ENCODE assay signal across 17 cellular contexts in genomic region chr19:50509366-50509765, GRCh38. TPM values are rescaled to one million over a fixed set of nuclear protein-coding genes. Genes with fewer than 3 reads are reported as not detected.
DNase-seq lines count a peak whose midpoint lies in the region; ATAC-seq, FAIRE-seq and TF ChIP-seq lines count a peak whose summit lies in the region.
"Had no signal": no experiment of that assay in that cellular context is flagged by ENCODE, and none has a peak within 500 bp of the region (broad histone marks: within the 10 kb centered on the region; RNA-seq: fewer than 3 reads in every experiment).

No MANE protein-coding gene starts in this region.

- H3F3A ChIP-seq in GM23248 (ENCODE audit: insufficient read depth): no peaks in the 10 kb centered on the region

- H3K27me3 ChIP-seq in CD8-positive, alpha-beta memory T cell (ENCODE audit: insufficient read depth, low read length, poor library complexity, severe bottlenecking): no peaks in the 10 kb centered on the region
- H3K27me3 ChIP-seq in K562 (ENCODE audit: control insufficient read depth in 2 of 2, insufficient read depth in 2 of 2, low read length in 2 of 2) (no peaks in the 10 kb centered on the region), testis (no peaks in the 10 kb centered on the region), GM23248 (replicated peaks; ENCODE audit: insufficient read depth) (no peaks in the 10 kb centered on the region)

- TF ChIP-seq RAD21 in K562 (CRISPR knock-in tag; conservative IDR thresholded peaks at IDR 0.05 in 1 of 2, IDR thresholded peaks at IDR 0.05 in 1 of 2): no peak

- no peaks in the 10 kb centered on the region for H3K9me3 Mint-ChIP-seq in T-helper 2 cell treated with Interferon-gamma antibody and Interleukin-4, amounts not matched to agents 5 μg/mL and 100 μg/mL, for 36 hours
- H3K9me3 Mint-ChIP-seq in CD8-positive, alpha-beta memory T cell: no peaks in the 10 kb centered on the region
- no peaks in the 10 kb centered on the region for H3K9me3 Mint-ChIP-seq in nephron progenitor cell

- CTCF ChIA-PET in CD8-positive, alpha-beta memory T cell (lab: Charles Lee): no interaction called here
- CTCF ChIA-PET in K562 (lab: Yijun Ruan, JAX; ENCODE audit: low intra/inter-chr PET ratio): no interaction called here

- H3K4me2 ChIP-seq in K562 (ENCODE audit: insufficient read depth, low read length) (no peak overlapping the region), GM23248 (ENCODE audit: unreplicated experiment) (no peak overlapping the region)

- H3K27me3 Mint-ChIP-seq in T-helper 2 cell treated with Interferon-gamma antibody and Interleukin-4, amounts not matched to agents 5 μg/mL and 100 μg/mL, for 36 hours (ENCODE audit: low read depth): no peaks in the 10 kb centered on the region
- peaks cover 0 to 3% of the 10 kb centered on the region in 2 donors for H3K27me3 Mint-ChIP-seq in CD8-positive, alpha-beta memory T cell
- H3K27me3 Mint-ChIP-seq in nephron progenitor cell (ENCODE audit: low read depth, poor library complexity): peaks cover 6% of the 10 kb centered on the region

- no peak for FAIRE-seq in K562 (lab: Jason Lieb, UNC)
- FAIRE-seq: endothelial cell of umbilical vein, frontal cortex, GM12891, TTC549 had no signal

- no peak overlapping the region for H3K27ac ChIP-seq in CD8-positive, alpha-beta memory T cell (ENCODE audit: low read depth, low read length)
- H3K27ac ChIP-seq in K562 (ENCODE audit: extremely low read depth, low read depth, low read length) (no peak overlapping the region), testis (peak overlapping the region in 1 of 2 donors; percentile 77), GM23248 (no peak overlapping the region)

- intact Hi-C loops in K562 (cut with micrococcal nuclease) (no loop called here), testis (cut with DNase I; ENCODE audit: low total_unique reads) (no loop called here)

- no peak for ATAC-seq in K562
- ATAC-seq in HG02610 (IDR thresholded peaks at IDR 0.05; ENCODE audit: unreplicated experiment): no peak

- POLR2A ChIA-PET in CD8-positive, alpha-beta memory T cell (lab: Charles Lee): no interaction called here
- POLR2A ChIA-PET in K562 (lab: Yijun Ruan, JAX): interaction anchor here (1.0 to 1.1 kb wide), 2 partner anchors 10 to 152 kb away, joined by 3 read pairs; no protein-coding TSS in a partner anchor

- peaks cover 4% of the 10 kb centered on the region for H3K9me1 ChIP-seq in K562 (ENCODE audit: control insufficient read depth, insufficient read depth, low read length)

- H3K9ac ChIP-seq in K562 (ENCODE audit: insufficient read depth in 1 of 2, low read depth in 2 of 2, low read length in 2 of 2) (0 out of 4 replicates have a peak overlapping the region, but pooled peaks of 1 of the 2 experiments have one; percentile 43), GM23248 (no peak overlapping the region)

- no peaks in the 10 kb centered on the region for H3K9me2 ChIP-seq in GM23248 (ENCODE audit: insufficient read depth)

- H3K4me3 Mint-ChIP-seq in T-helper 2 cell treated with Interferon-gamma antibody and Interleukin-4, amounts not matched to agents 5 μg/mL and 100 μg/mL, for 36 hours: peak overlapping the region; percentile 45
- H3K4me3 Mint-ChIP-seq in CD8-positive, alpha-beta memory T cell: peak overlapping the region; percentile 14 to 69 (median 54)
- H3K4me3 Mint-ChIP-seq in nephron progenitor cell: no peak overlapping the region

- in situ Hi-C loops in K562 (cut with MboI): no loop called here
- in situ Hi-C loops in GM23248 (cut with MboI): no loop called here

- peak overlapping the region; percentile 69 for H3K27ac Mint-ChIP-seq in T-helper 2 cell treated with Interferon-gamma antibody and Interleukin-4, amounts not matched to agents 5 μg/mL and 100 μg/mL, for 36 hours
- H3K27ac Mint-ChIP-seq in CD8-positive, alpha-beta memory T cell: peak overlapping the region in 6 of 8 donors; percentile 21 to 85 (median 64)
- peak overlapping the region; percentile 42 for H3K27ac Mint-ChIP-seq in nephron progenitor cell

- TF ChIP-seq CTCF in K562 (IDR thresholded peaks at IDR 0.05 in 2 of 3, conservative IDR thresholded peaks at IDR 0.05 in 1 of 3; ENCODE audit: insufficient read depth in 2 of 3, low read depth in 1 of 3, low read length in 3 of 3) (no peak), nephron progenitor cell (IDR thresholded peaks at IDR 0.05) (no peak), testis (IDR thresholded peaks at IDR 0.05) (no peak)

- no peak for DNase-seq in T-helper 2 cell treated with Interferon-gamma antibody and Interleukin-4, amounts not matched to agents 5 μg/mL and 100 μg/mL, for 36 hours (ENCODE audit: low spot score)
- no peak for DNase-seq in T-helper 2 cell
- no peak for DNase-seq in CD8-positive, alpha-beta memory T cell
- peak; percentile 40 to 68 (median 54) for DNase-seq in K562 (ENCODE audit: extremely low read depth in 1 of 4, low spot score in 3 of 4)
- DNase-seq in nephron progenitor cell: no peak
- DNase-seq in testis: no peak
- DNase-seq in GM23248: no peak
- DNase-seq: 8988T, cerebellar nuclear complex, HCEC 1CT, SHP77 had no signal

- no peak for TF ChIP-seq POLR2A in K562 (conservative IDR thresholded peaks at IDR 0.05)
- TF ChIP-seq POLR2A in testis (IDR thresholded peaks at IDR 0.05): no peak

- BruUV-seq in K562 (replicated peaks; lab: Mats Ljungman, UMichigan): no TSS peak

- H2AFZ ChIP-seq in K562 (ENCODE audit: low read depth, low read length): no peak overlapping the region
- H2AFZ ChIP-seq in GM23248: no peak overlapping the region

- no peaks in the 10 kb centered on the region; the same call in 2 of the 3 replicates for H3K79me2 ChIP-seq in K562 (ENCODE audit: control insufficient read depth, insufficient read depth, low read length)
- peaks cover 10% of the 10 kb centered on the region; the same call in 1 of the 2 replicates for H3K79me2 ChIP-seq in GM23248 (ENCODE audit: insufficient read depth)

- no peak for TF ChIP-seq EP300 in K562 (IDR thresholded peaks at IDR 0.05; ENCODE audit: low read length)

- H3K4me1 ChIP-seq in CD8-positive, alpha-beta memory T cell (ENCODE audit: insufficient read depth, low read length): peaks cover 15% of the 10 kb centered on the region
- H3K4me1 ChIP-seq in K562 (replicated peaks in 1 of 2; ENCODE audit: control insufficient read depth in 2 of 2, insufficient read depth in 2 of 2, low read length in 2 of 2) (peaks cover 5 to 60% of the 10 kb centered on the region in 2 experiments; a peak in 4 of 5 replicates), testis (peaks cover 20% of the 10 kb centered on the region), GM23248 (ENCODE audit: insufficient read depth) (no peaks in the 10 kb centered on the region)

- no peaks in the 10 kb centered on the region for H4K20me1 ChIP-seq in K562 (replicated peaks; ENCODE audit: control insufficient read depth, insufficient read depth, low read length)
- no peaks in the 10 kb centered on the region for H4K20me1 ChIP-seq in GM23248 (ENCODE audit: insufficient read depth)

- H3K4me3 ChIP-seq in CD8-positive, alpha-beta memory T cell (ENCODE audit: low read length): no peak overlapping the region
- H3K4me3 ChIP-seq in K562 (no peak overlapping the region), testis (no peak overlapping the region), GM23248 (no peak overlapping the region)

- no peaks in the 10 kb centered on the region for H3K9me3 ChIP-seq in CD8-positive, alpha-beta memory T cell (ENCODE audit: low read length)
- H3K9me3 ChIP-seq in K562 (replicated peaks; ENCODE audit: control insufficient read depth, insufficient read depth, low read depth, low read length): no peaks in the 10 kb centered on the region
- no peaks in the 10 kb centered on the region for H3K9me3 ChIP-seq in testis
- no peaks in the 10 kb centered on the region for H3K9me3 ChIP-seq in GM23248 (ENCODE audit: low read depth)

- peaks cover 11% of the 10 kb centered on the region for H3K4me1 Mint-ChIP-seq in T-helper 2 cell treated with Interferon-gamma antibody and Interleukin-4, amounts not matched to agents 5 μg/mL and 100 μg/mL, for 36 hours (ENCODE audit: low read depth)
- H3K4me1 Mint-ChIP-seq in CD8-positive, alpha-beta memory T cell: peaks cover 13 to 21% (median 15%) of the 10 kb centered on the region in 3 donors
- peaks cover 46% of the 10 kb centered on the region for H3K4me1 Mint-ChIP-seq in nephron progenitor cell

- H3K36me3 Mint-ChIP-seq in T-helper 2 cell treated with Interferon-gamma antibody and Interleukin-4, amounts not matched to agents 5 μg/mL and 100 μg/mL, for 36 hours (ENCODE audit: low read depth): peaks cover 3% of the 10 kb centered on the region
- peaks cover 0 to 22% (median 0%) of the 10 kb centered on the region in 3 donors for H3K36me3 Mint-ChIP-seq in CD8-positive, alpha-beta memory T cell
- H3K36me3 Mint-ChIP-seq in nephron progenitor cell (ENCODE audit: low read depth): no peaks in the 10 kb centered on the region

- 42% methylated on average over 11 of the region's 11 CpGs for WGBS in K562 (ENCODE audit: insufficient coverage, low coverage, missing lambda C conversion rate)
- WGBS in testis, 2 donors: 83 to 91% methylated on average over 11 of the region's 11 CpGs
- 83 to 84% methylated on average over 11 of the region's 11 CpGs for WGBS in GM23248 (ENCODE audit: low coverage in 1 of 2, low lambda C conversion rate in 2 of 2, missing lambda C conversion rate in 2 of 2), 2 experiments

- no peaks in the 10 kb centered on the region for H3K36me3 ChIP-seq in CD8-positive, alpha-beta memory T cell (ENCODE audit: insufficient read depth, low read length)
- H3K36me3 ChIP-seq in K562 (ENCODE audit: control insufficient read depth, insufficient read depth, low read length): no peaks in the 10 kb centered on the region
- no peaks in the 10 kb centered on the region for H3K36me3 ChIP-seq in testis (ENCODE audit: low read depth, missing control alignments)
- H3K36me3 ChIP-seq in GM23248 (ENCODE audit: low read depth): no peaks in the 10 kb centered on the region

RNA-seq across cellular contexts. Expression of gene JOSD2, which starts 1.6 kb away (rescaled TPM):
- 10 to 100 TPM; 47.4 to 50.9 TPM for total RNA-seq in CD8-positive, alpha-beta memory T cell
- 28.4 TPM for polyA plus RNA-seq in CD8-positive, alpha-beta memory T cell
- 2.5 TPM in 1 of 2 replicates, not detected in the other for total RNA-seq in K562 (2011; cell fraction: chromatin; rRNA removed; ENCODE audit: low replicate concordance)
- total RNA-seq in K562 (2011; cell fraction: nucleolus; rRNA removed): 1.2 and 1.8 TPM in 2 replicates
- total RNA-seq in K562 (2011; cell fraction: nucleoplasm; rRNA removed): 3.2 and 4.7 TPM in 2 replicates
- total RNA-seq in K562 (2014; rRNA removed) (12.0 and 15.5 TPM in 2 replicates), K562 (2014; rRNA removed; fragmentation: Illumina TruSeq; extraction: Trizol) (0.55 and 0.61 TPM in 2 replicates), K562 (2015; rRNA removed; fragmentation: Illumina TruSeq; extraction: Trizol) (3.1 and 4.5 TPM in 2 replicates), K562 (2021) (13.6 and 17.8 TPM in 2 replicates), testis (10 to 100 TPM; 26.1 to 37.7 TPM)
- polyA plus RNA-seq in K562 (2011; rRNA removed) (3.3 and 3.8 TPM in 2 replicates), K562 (2014; fragmentation: Illumina TruSeq; extraction: Trizol) (1.3 and 3.3 TPM in 2 replicates), K562 (2014; fragmentation: Nextera tagmentation; extraction: Ambion mirVana) (under 1 TPM; 0.06 to 0.95 TPM), K562 (2014; rRNA removed) (12.5 and 14.4 TPM in 2 replicates), testis (ENCODE audit: insufficient read depth, low read depth, low replicate concordance) (21.6 TPM), GM23248 (2016; fragmentation: Nextera tagmentation; extraction: Ambion mirVana) (98.5 and 108 TPM in 2 replicates)
- polyA plus RNA-seq in K562 (2011; cell fraction: cytosol; rRNA removed): 7.6 and 42.8 TPM in 2 replicates
- 3.9 and 12.6 TPM in 2 replicates for polyA plus RNA-seq in K562 (2011; cell fraction: nucleus; rRNA removed)
- polyA plus RNA-seq in K562 (2012): 10.4 and 14.8 TPM in 2 replicates
- 0.32 and 0.66 TPM in 2 replicates for polyA minus RNA-seq in K562 (2011; rRNA and poly(A)+ RNA removed)
- 4.2 and 5.2 TPM in 2 replicates for polyA minus RNA-seq in K562 (2011; cell fraction: cytosol; rRNA and poly(A)+ RNA removed)
- 1.8 and 3.6 TPM in 2 replicates for polyA minus RNA-seq in K562 (2011; cell fraction: nucleus; rRNA and poly(A)+ RNA removed)
- total RNA-seq in GM23248 (2014; rRNA removed; shearing (Covaris generic)): 50.7 and 55.2 TPM in 2 replicates

RNA-seq across cellular contexts. Expression of gene ASPDH, which starts 4.3 kb away (rescaled TPM):
- not detected for total RNA-seq in CD8-positive, alpha-beta memory T cell
- polyA plus RNA-seq in CD8-positive, alpha-beta memory T cell: not detected
- total RNA-seq in K562 (2011; cell fraction: chromatin; rRNA removed; ENCODE audit: low replicate concordance): not detected in 2 replicates
- not detected in 2 replicates for total RNA-seq in K562 (2011; cell fraction: nucleolus; rRNA removed)
- total RNA-seq in K562 (2011; cell fraction: nucleoplasm; rRNA removed): not detected in 2 replicates
- total RNA-seq in K562 (2014; rRNA removed) (not detected in 2 replicates), K562 (2014; rRNA removed; fragmentation: Illumina TruSeq; extraction: Trizol) (not detected in 2 replicates), K562 (2015; rRNA removed; fragmentation: Illumina TruSeq; extraction: Trizol) (not detected in 2 replicates), K562 (2021) (not detected in 2 replicates), testis (not detected)
- polyA plus RNA-seq in K562 (2011; rRNA removed) (not detected in 2 replicates), K562 (2014; fragmentation: Illumina TruSeq; extraction: Trizol) (not detected in 2 replicates), K562 (2014; fragmentation: Nextera tagmentation; extraction: Ambion mirVana) (not detected), K562 (2014; rRNA removed) (not detected in 2 replicates), testis (ENCODE audit: insufficient read depth, low read depth, low replicate concordance) (0.90 TPM), GM23248 (2016; fragmentation: Nextera tagmentation; extraction: Ambion mirVana) (not detected in 2 replicates)
- not detected in 2 replicates for polyA plus RNA-seq in K562 (2011; cell fraction: cytosol; rRNA removed)
- not detected in 2 replicates for polyA plus RNA-seq in K562 (2011; cell fraction: nucleus; rRNA removed)
- polyA plus RNA-seq in K562 (2012): 0.39 and 0.40 TPM in 2 replicates
- polyA minus RNA-seq in K562 (2011; rRNA and poly(A)+ RNA removed): not detected in 2 replicates
- not detected in 2 replicates for polyA minus RNA-seq in K562 (2011; cell fraction: cytosol; rRNA and poly(A)+ RNA removed)
- polyA minus RNA-seq in K562 (2011; cell fraction: nucleus; rRNA and poly(A)+ RNA removed): not detected in 2 replicates
- not detected in 2 replicates for total RNA-seq in GM23248 (2014; rRNA removed; shearing (Covaris generic))
- total RNA-seq: endothelial cell of umbilical vein, smooth muscle cell had no signal
- polyA plus RNA-seq: endothelial cell of umbilical vein, smooth muscle cell had no signal

RNA-seq across cellular contexts. Expression of gene GARIN5A, which starts 32.7 kb away (rescaled TPM):
- under 1 TPM; 0.57 to 0.97 TPM for total RNA-seq in CD8-positive, alpha-beta memory T cell
- 0.33 TPM for polyA plus RNA-seq in CD8-positive, alpha-beta memory T cell
- total RNA-seq in K562 (2011; cell fraction: chromatin; rRNA removed; ENCODE audit: low replicate concordance): 0.49 TPM in 1 of 2 replicates, not detected in the other
- total RNA-seq in K562 (2011; cell fraction: nucleolus; rRNA removed): 0.39 TPM in 1 of 2 replicates, not detected in the other
- total RNA-seq in K562 (2011; cell fraction: nucleoplasm; rRNA removed): not detected in 2 replicates
- total RNA-seq in K562 (2014; rRNA removed) (0.23 and 0.33 TPM in 2 replicates), K562 (2014; rRNA removed; fragmentation: Illumina TruSeq; extraction: Trizol) (not detected in 2 replicates), K562 (2015; rRNA removed; fragmentation: Illumina TruSeq; extraction: Trizol) (0.47 TPM in 1 of 2 replicates, not detected in the other), K562 (2021) (0.31 and 0.82 TPM in 2 replicates), testis (100 to 1,000 TPM in 1 of 2 donors, 10 to 100 TPM in 1; 60.0 to 120 TPM)
- polyA plus RNA-seq in K562 (2011; rRNA removed) (0.10 and 0.26 TPM in 2 replicates), K562 (2014; fragmentation: Illumina TruSeq; extraction: Trizol) (0.57 and 0.59 TPM in 2 replicates), K562 (2014; fragmentation: Nextera tagmentation; extraction: Ambion mirVana) (under 1 TPM in 1 of 2 experiments, not detected in 1; 0.13 TPM), K562 (2014; rRNA removed) (0.16 and 0.17 TPM in 2 replicates), testis (ENCODE audit: insufficient read depth, low read depth, low replicate concordance) (126 TPM), GM23248 (2016; fragmentation: Nextera tagmentation; extraction: Ambion mirVana) (0.20 and 0.27 TPM in 2 replicates)
- polyA plus RNA-seq in K562 (2011; cell fraction: cytosol; rRNA removed): 0.59 and 0.78 TPM in 2 replicates
- polyA plus RNA-seq in K562 (2011; cell fraction: nucleus; rRNA removed): 0.22 and 0.38 TPM in 2 replicates
- 0.49 and 0.83 TPM in 2 replicates for polyA plus RNA-seq in K562 (2012)
- not detected in 2 replicates for polyA minus RNA-seq in K562 (2011; rRNA and poly(A)+ RNA removed)
- 1.4 TPM in 1 of 2 replicates, not detected in the other for polyA minus RNA-seq in K562 (2011; cell fraction: cytosol; rRNA and poly(A)+ RNA removed)
- polyA minus RNA-seq in K562 (2011; cell fraction: nucleus; rRNA and poly(A)+ RNA removed): 0.27 TPM in 1 of 2 replicates, not detected in the other
- not detected in 2 replicates for total RNA-seq in GM23248 (2014; rRNA removed; shearing (Covaris generic))

RNA-seq across cellular contexts. Expression of gene EMC10, which starts 33.1 kb away (rescaled TPM):
- 10 to 100 TPM; 74.7 to 74.8 TPM for total RNA-seq in CD8-positive, alpha-beta memory T cell
- polyA plus RNA-seq in CD8-positive, alpha-beta memory T cell: 11.4 TPM
- total RNA-seq in K562 (2011; cell fraction: chromatin; rRNA removed; ENCODE audit: low replicate concordance): 22.6 and 40.4 TPM in 2 replicates
- total RNA-seq in K562 (2011; cell fraction: nucleolus; rRNA removed): 43.2 and 45.7 TPM in 2 replicates
- total RNA-seq in K562 (2011; cell fraction: nucleoplasm; rRNA removed): 27.7 and 40.1 TPM in 2 replicates
- 40.4 and 48.9 TPM in 2 replicates for total RNA-seq in K562 (2014; rRNA removed)
- total RNA-seq in K562 (2014; rRNA removed; fragmentation: Illumina TruSeq; extraction: Trizol): 6.1 and 7.4 TPM in 2 replicates
- total RNA-seq in K562 (2015; rRNA removed; fragmentation: Illumina TruSeq; extraction: Trizol): 25.2 and 25.8 TPM in 2 replicates
- 42.5 and 46.0 TPM in 2 replicates for total RNA-seq in K562 (2021)
- 12.4 and 13.7 TPM in 2 replicates for polyA plus RNA-seq in K562 (2011; rRNA removed)
- 18.3 and 54.3 TPM in 2 replicates for polyA plus RNA-seq in K562 (2011; cell fraction: cytosol; rRNA removed)
- polyA plus RNA-seq in K562 (2011; cell fraction: nucleus; rRNA removed): 13.8 and 24.8 TPM in 2 replicates
- polyA plus RNA-seq in K562 (2012): 37.9 TPM in 2 replicates
- polyA plus RNA-seq in K562 (2014; fragmentation: Illumina TruSeq; extraction: Trizol): 13.1 and 27.3 TPM in 2 replicates
- 1 to 10 TPM; 1.4 to 2.9 TPM for polyA plus RNA-seq in K562 (2014; fragmentation: Nextera tagmentation; extraction: Ambion mirVana)
- polyA plus RNA-seq in K562 (2014; rRNA removed): 34.5 and 38.2 TPM in 2 replicates
- 1.9 and 3.7 TPM in 2 replicates for polyA minus RNA-seq in K562 (2011; rRNA and poly(A)+ RNA removed)
- 14.7 and 15.0 TPM in 2 replicates for polyA minus RNA-seq in K562 (2011; cell fraction: cytosol; rRNA and poly(A)+ RNA removed)
- polyA minus RNA-seq in K562 (2011; cell fraction: nucleus; rRNA and poly(A)+ RNA removed): 6.4 and 6.7 TPM in 2 replicates
- total RNA-seq in testis: 100 to 1,000 TPM; 203 to 311 TPM
- polyA plus RNA-seq in testis (ENCODE audit: insufficient read depth, low read depth, low replicate concordance): 162 TPM
- total RNA-seq in GM23248 (2014; rRNA removed; shearing (Covaris generic)): 92.7 and 96.6 TPM in 2 replicates
- polyA plus RNA-seq in GM23248 (2016; fragmentation: Nextera tagmentation; extraction: Ambion mirVana): 7.2 and 7.7 TPM in 2 replicates

RNA-seq across cellular contexts. Expression of gene LRRC4B, which starts 58.9 kb away (rescaled TPM):
- total RNA-seq in CD8-positive, alpha-beta memory T cell: not detected
- not detected for polyA plus RNA-seq in CD8-positive, alpha-beta memory T cell
- 1.8 and 10.9 TPM in 2 replicates for total RNA-seq in K562 (2011; cell fraction: chromatin; rRNA removed; ENCODE audit: low replicate concordance)
- 7.1 and 16.3 TPM in 2 replicates for total RNA-seq in K562 (2011; cell fraction: nucleolus; rRNA removed)
- 5.1 and 6.8 TPM in 2 replicates for total RNA-seq in K562 (2011; cell fraction: nucleoplasm; rRNA removed)
- total RNA-seq in K562 (2014; rRNA removed): 2.9 TPM in 2 replicates
- total RNA-seq in K562 (2014; rRNA removed; fragmentation: Illumina TruSeq; extraction: Trizol): 0.10 and 0.18 TPM in 2 replicates
- 1.1 TPM in 2 replicates for total RNA-seq in K562 (2015; rRNA removed; fragmentation: Illumina TruSeq; extraction: Trizol)
- 9.5 and 9.6 TPM in 2 replicates for total RNA-seq in K562 (2021)
- polyA plus RNA-seq in K562 (2011; rRNA removed): 3.0 and 4.0 TPM in 2 replicates
- 3.9 and 17.2 TPM in 2 replicates for polyA plus RNA-seq in K562 (2011; cell fraction: cytosol; rRNA removed)
- 2.5 and 6.6 TPM in 2 replicates for polyA plus RNA-seq in K562 (2011; cell fraction: nucleus; rRNA removed)
- 4.6 and 8.7 TPM in 2 replicates for polyA plus RNA-seq in K562 (2012)
- polyA plus RNA-seq in K562 (2014; fragmentation: Illumina TruSeq; extraction: Trizol): 0.21 and 2.7 TPM in 2 replicates
- not detected for polyA plus RNA-seq in K562 (2014; fragmentation: Nextera tagmentation; extraction: Ambion mirVana)
- polyA plus RNA-seq in K562 (2014; rRNA removed): 2.0 and 3.1 TPM in 2 replicates
- polyA minus RNA-seq in K562 (2011; rRNA and poly(A)+ RNA removed): 1.5 and 2.8 TPM in 2 replicates
- polyA minus RNA-seq in K562 (2011; cell fraction: cytosol; rRNA and poly(A)+ RNA removed): 15.2 and 16.2 TPM in 2 replicates
- polyA minus RNA-seq in K562 (2011; cell fraction: nucleus; rRNA and poly(A)+ RNA removed): 1.9 and 2.2 TPM in 2 replicates
- total RNA-seq in testis: 10 to 100 TPM in 1 of 2 donors, 1 to 10 TPM in 1; 5.7 to 10.1 TPM
- 2.8 TPM for polyA plus RNA-seq in testis (ENCODE audit: insufficient read depth, low read depth, low replicate concordance)
- total RNA-seq in GM23248 (2014; rRNA removed; shearing (Covaris generic)): not detected in 2 replicates
- polyA plus RNA-seq in GM23248 (2016; fragmentation: Nextera tagmentation; extraction: Ambion mirVana): not detected in 2 replicates
- total RNA-seq: endothelial cell of umbilical vein had no signal

Comparison
In these comparisons a context has a peak if more than half of its experiments do, and no peak if none do; other contexts are left out.
1. DNase-seq: peak in K562 (4 of 4); none in T-helper 2 cell treated with Interferon-gamma antibody and Interleukin-4, amounts not matched to agents 5 μg/mL and 100 μg/mL, for 36 hours (single experiment), T-helper 2 cell (0 of 5), CD8-positive, alpha-beta memory T cell (0 of 5), nephron progenitor cell (single experiment), testis (single experiment) and GM23248 (single experiment).
2. RNA of gene GARIN5A, which starts 32.7 kb away (total RNA-seq): 60.0 to 120 TPM in testis; 0.57 to 0.97 TPM in CD8-positive, alpha-beta memory T cell, 0.23 to 0.82 TPM in K562 and not detected in GM23248; every median in the first group is over 10 times any median in the second.
3. Peak in every context shown above with its lines, with median percentiles within 50 percentile points of each other: H3K27ac Mint-ChIP-seq.